ENCODE assay signal across 8 cellular contexts in the genomic region with DNA sequence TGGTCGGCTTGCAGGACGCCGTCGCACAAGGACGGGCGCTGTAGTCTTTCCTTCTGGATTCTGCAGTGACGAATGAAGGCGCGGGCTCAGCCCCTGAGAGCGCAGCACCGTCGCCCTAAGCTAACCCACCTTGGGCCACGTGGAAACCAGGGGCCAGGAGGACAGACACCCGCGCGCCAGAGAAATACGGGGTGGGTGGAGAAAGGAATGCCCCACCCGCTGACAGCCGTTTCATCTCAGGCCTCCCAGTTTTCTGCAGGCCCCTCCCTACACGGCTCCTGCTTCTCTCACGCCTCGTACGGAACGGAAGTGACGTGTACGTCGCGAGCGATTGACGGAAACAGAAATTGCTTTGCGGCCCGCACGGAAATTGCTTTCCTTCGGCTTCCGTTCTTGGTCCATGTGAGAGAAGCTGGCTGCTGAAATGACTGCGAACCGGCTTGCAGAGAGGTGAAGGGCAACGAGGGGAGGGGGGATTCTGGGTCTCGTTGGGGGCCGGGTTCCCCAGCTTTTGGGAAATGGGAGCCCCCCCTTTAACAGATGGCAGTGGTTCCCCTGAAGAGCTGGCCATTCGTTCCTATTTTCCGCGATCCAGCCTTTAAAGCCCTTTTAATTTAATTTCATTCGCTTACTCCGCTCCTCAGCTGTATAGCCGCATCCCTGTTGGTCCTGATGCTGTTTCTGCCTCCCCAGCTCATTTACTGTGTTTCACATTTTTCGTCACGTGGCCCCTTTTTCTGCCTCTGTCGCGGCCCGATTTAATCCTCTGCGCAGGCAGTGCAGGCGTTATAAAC. TPM values are rescaled to one million over a fixed set of nuclear protein-coding genes. Genes with fewer than 3 reads are reported as not detected.
DNase-seq lines count a peak whose midpoint lies in the region; ATAC-seq and TF ChIP-seq lines count a peak whose summit lies in the region.

A gene with protein sequence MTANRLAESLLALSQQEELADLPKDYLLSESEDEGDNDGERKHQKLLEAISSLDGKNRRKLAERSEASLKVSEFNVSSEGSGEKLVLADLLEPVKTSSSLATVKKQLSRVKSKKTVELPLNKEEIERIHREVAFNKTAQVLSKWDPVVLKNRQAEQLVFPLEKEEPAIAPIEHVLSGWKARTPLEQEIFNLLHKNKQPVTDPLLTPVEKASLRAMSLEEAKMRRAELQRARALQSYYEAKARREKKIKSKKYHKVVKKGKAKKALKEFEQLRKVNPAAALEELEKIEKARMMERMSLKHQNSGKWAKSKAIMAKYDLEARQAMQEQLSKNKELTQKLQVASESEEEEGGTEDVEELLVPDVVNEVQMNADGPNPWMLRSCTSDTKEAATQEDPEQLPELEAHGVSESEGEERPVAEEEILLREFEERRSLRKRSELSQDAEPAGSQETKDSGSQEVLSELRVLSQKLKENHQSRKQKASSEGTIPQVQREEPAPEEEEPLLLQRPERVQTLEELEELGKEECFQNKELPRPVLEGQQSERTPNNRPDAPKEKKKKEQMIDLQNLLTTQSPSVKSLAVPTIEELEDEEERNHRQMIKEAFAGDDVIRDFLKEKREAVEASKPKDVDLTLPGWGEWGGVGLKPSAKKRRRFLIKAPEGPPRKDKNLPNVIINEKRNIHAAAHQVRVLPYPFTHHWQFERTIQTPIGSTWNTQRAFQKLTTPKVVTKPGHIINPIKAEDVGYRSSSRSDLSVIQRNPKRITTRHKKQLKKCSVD (plus strand): TSS at position 378 of the 794 bp plus-strand sequence. CDS start 47 bp downstream, at position 425.

- DNase-seq in DMS153 treated with DMSO at 0.1 percent for 48 hours (lab: John Stamatoyannopoulos, UW; ENCODE audit: unreplicated experiment) (peak; percentile 84), KBM-7 (peak; percentile 98), erythroblast (lab: John Stamatoyannopoulos, UW) (peak; percentile 92 to 94)
- peak; percentile 83 for DNase-seq in activated T-cell treated with anti-CD3 and anti-CD28 coated beads, Interleukin-2, amount 50 U/mL, for 24 hours
- DNase-seq in stimulated activated CD8-positive, alpha-beta memory T cell treated with anti-CD3 and anti-CD28 coated beads, Interleukin-4, amount 100 ng/mL, for 48 hours, result peak; percentile 85

- peak within 1 kb of the TSS; percentile 61 to 73 for H3K9ac ChIP-seq in mucosa of rectum (ENCODE audit: low read depth in 1 of 2, low read length in 2 of 2)

- no peaks in the 10 kb centered on the region for H3K9me3 Mint-ChIP-seq in activated T-cell treated with anti-CD3 and anti-CD28 coated beads, Interleukin-2, amount 50 U/mL, for 24 hours

- H3K4me1 ChIP-seq in mucosa of rectum (ENCODE audit: control insufficient read depth in 2 of 2, insufficient read depth in 2 of 2, low read length in 2 of 2), result peaks cover 4% of the 10 kb centered on the region in 2 donors

- H3K4me1 Mint-ChIP-seq in activated T-cell treated with anti-CD3 and anti-CD28 coated beads, Interleukin-2, amount 50 U/mL, for 24 hours (ENCODE audit: low read depth), result peaks cover 32% of the 10 kb centered on the region

- H3K27me3 Mint-ChIP-seq in activated T-cell treated with anti-CD3 and anti-CD28 coated beads, Interleukin-2, amount 50 U/mL, for 24 hours, result peaks cover 6% of the 10 kb centered on the region

- peaks cover 3% of the 10 kb centered on the region in 2 donors for H3K27me3 ChIP-seq in mucosa of rectum (ENCODE audit: control insufficient read depth in 2 of 2, insufficient read depth in 2 of 2, low read length in 2 of 2)

- peaks cover 42% of the 10 kb centered on the region for H3K36me3 Mint-ChIP-seq in activated T-cell treated with anti-CD3 and anti-CD28 coated beads, Interleukin-2, amount 50 U/mL, for 24 hours (ENCODE audit: low read depth)

- in situ Hi-C loops in KBM-7 (cut with MboI; ENCODE audit: low pct_unique_long_range_greater_than_20kb, low sequenced_read_pairs), result no loop called here

- H3K4me3 Mint-ChIP-seq in activated T-cell treated with anti-CD3 and anti-CD28 coated beads, Interleukin-2, amount 50 U/mL, for 24 hours, result peak within 1 kb of the TSS; percentile 87

- no peaks in the 10 kb centered on the region for H3K9me3 ChIP-seq in mucosa of rectum (ENCODE audit: control insufficient read depth in 2 of 2, low read length in 2 of 2)

- ATAC-seq in GM21717 (IDR thresholded peaks at IDR 0.05; ENCODE audit: unreplicated experiment), result peak; percentile 96

- peak; percentile 71 for TF ChIP-seq POLR2A in erythroblast (IDR thresholded peaks at IDR 0.05; ENCODE audit: low read length)

- peak within 1 kb of the TSS; percentile 74 for H3K27ac ChIP-seq in mucosa of rectum (ENCODE audit: low read depth in 2 of 2, low read length in 2 of 2)

- H3K27ac Mint-ChIP-seq in activated T-cell treated with anti-CD3 and anti-CD28 coated beads, Interleukin-2, amount 50 U/mL, for 24 hours, result peak within 1 kb of the TSS; percentile 92

- H3K36me3 ChIP-seq in mucosa of rectum (ENCODE audit: control insufficient read depth in 2 of 2, insufficient read depth in 2 of 2, low read length in 2 of 2), result peaks cover 7 to 10% of the 10 kb centered on the region in 2 donors

- peak within 1 kb of the TSS; percentile 62 to 89 for H3K4me3 ChIP-seq in mucosa of rectum (ENCODE audit: low read length in 2 of 2)

TF ChIP-seq in PFSK-1, 5 proteins besides CTCF, POLR2A, EP300 and RAD21:
- TF ChIP-seq TAF1 (IDR thresholded peaks at IDR 0.05; ENCODE audit: borderline replicate concordance, insufficient read depth, low read length) (peak; percentile 81; the same call in 1 of the 2 replicates), FOXP2 (optimal IDR thresholded peaks at IDR 0.05; ENCODE audit: borderline replicate concordance, extremely low read depth, extremely low read length, insufficient read depth) (no peak), SIN3A (IDR thresholded peaks at IDR 0.05; ENCODE audit: borderline replicate concordance, insufficient read depth, low read length) (no peak), POLR2AphosphoS5 (IDR thresholded peaks at IDR 0.05; ENCODE audit: low read depth, low read length) (peak; percentile 91)
- TF ChIP-seq, protein P1, sequence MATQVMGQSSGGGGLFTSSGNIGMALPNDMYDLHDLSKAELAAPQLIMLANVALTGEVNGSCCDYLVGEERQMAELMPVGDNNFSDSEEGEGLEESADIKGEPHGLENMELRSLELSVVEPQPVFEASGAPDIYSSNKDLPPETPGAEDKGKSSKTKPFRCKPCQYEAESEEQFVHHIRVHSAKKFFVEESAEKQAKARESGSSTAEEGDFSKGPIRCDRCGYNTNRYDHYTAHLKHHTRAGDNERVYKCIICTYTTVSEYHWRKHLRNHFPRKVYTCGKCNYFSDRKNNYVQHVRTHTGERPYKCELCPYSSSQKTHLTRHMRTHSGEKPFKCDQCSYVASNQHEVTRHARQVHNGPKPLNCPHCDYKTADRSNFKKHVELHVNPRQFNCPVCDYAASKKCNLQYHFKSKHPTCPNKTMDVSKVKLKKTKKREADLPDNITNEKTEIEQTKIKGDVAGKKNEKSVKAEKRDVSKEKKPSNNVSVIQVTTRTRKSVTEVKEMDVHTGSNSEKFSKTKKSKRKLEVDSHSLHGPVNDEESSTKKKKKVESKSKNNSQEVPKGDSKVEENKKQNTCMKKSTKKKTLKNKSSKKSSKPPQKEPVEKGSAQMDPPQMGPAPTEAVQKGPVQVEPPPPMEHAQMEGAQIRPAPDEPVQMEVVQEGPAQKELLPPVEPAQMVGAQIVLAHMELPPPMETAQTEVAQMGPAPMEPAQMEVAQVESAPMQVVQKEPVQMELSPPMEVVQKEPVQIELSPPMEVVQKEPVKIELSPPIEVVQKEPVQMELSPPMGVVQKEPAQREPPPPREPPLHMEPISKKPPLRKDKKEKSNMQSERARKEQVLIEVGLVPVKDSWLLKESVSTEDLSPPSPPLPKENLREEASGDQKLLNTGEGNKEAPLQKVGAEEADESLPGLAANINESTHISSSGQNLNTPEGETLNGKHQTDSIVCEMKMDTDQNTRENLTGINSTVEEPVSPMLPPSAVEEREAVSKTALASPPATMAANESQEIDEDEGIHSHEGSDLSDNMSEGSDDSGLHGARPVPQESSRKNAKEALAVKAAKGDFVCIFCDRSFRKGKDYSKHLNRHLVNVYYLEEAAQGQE (IDR thresholded peaks at IDR 0.05; ENCODE audit: insufficient read depth in 1 of 2, low read depth in 2 of 2, low read length in 2 of 2), result peak in 1 of 2 experiments; percentile 23; a peak in 1 of 4 replicates

RNA-seq across cellular contexts. Expression of the gene that starts here (rescaled TPM):
- 22.3 TPM for polyA plus RNA-seq in PFSK-1 (2012; ENCODE audit: insufficient read length, low read depth)

Comparison
In these comparisons a context has a peak if more than half of its experiments do, and no peak if none do; other contexts are left out.
1. Peak in every context shown above with its lines: DNase-seq, ATAC-seq, H3K4me3 ChIP-seq and H3K27ac ChIP-seq.